ENCODE assay signal across 1 cellular context in the genomic region with DNA sequence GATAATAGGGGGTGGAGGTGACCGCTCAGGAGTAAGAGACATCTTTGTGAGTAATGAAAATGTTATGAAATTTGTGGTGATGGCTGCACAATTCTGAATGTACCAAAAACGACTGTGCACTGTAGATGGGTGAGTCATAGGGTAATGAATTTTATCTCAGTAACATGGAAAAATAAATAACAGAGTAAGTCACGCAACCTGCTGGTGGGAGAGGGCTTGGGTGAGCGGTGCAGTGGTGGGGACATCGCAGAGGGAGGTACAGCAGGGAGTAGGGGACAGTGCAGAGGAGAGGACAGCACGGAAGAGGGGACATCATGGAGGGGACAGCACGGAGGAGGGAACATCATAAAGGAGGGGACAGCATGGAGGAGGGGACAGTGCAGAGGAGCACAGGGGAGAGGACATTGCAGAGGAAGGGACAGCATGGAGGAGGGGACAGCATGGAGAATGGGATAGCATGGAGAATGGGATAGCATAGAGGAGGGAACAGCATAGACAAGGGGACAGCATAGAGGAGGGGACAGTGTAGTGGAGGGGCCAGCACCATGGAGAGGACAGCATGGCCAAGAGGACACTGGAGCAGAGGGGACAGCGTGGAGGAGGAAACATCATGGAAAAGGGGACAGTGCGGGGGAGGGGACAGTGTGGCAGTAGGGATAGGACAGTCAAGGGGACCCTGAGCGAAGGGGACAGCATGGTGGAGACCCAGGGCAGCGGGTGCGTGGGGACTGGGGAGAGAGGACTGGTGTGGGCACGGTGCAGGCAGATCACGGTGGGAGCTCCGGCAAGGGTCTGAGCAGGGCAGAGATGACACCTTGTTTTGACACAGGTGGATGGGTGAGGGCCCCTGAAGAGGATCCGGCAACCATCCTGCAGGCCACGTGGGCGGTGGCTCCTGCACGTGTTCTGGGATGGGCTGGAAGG.
TF ChIP-seq lines count a peak whose summit lies in the region.

No MANE protein-coding gene starts in this region.

TF ChIP-seq in HEK293, 187 proteins besides CTCF, POLR2A, EP300 and RAD21 (continued from another document):
- TF ChIP-seq ZNF18 (tag by site-specific recombination; IDR thresholded peaks at IDR 0.05) = no peak
- no peak for TF ChIP-seq SETDB1 (IDR thresholded peaks at IDR 0.05; ENCODE audit: insufficient read length, low read length)
- TF ChIP-seq ZNF623 (tag by site-specific recombination; IDR thresholded peaks at IDR 0.05) = no peak
- no peak for TF ChIP-seq ZNF529 (tag by site-specific recombination; IDR thresholded peaks at IDR 0.05; ENCODE audit: insufficient replicate concordance)
- no peak for TF ChIP-seq ZNF335 (tag by site-specific recombination; conservative IDR thresholded peaks at IDR 0.05)
- no peak for TF ChIP-seq ZNF221 (tag by site-specific recombination; IDR thresholded peaks at IDR 0.05; ENCODE audit: borderline replicate concordance)
- TF ChIP-seq IKZF3 (tag by site-specific recombination; IDR thresholded peaks at IDR 0.05) = peak; percentile 78
- TF ChIP-seq ZNF664 (tag by site-specific recombination; IDR thresholded peaks at IDR 0.05) = no peak
- peak; percentile 87 for TF ChIP-seq ZIC2 (tag by site-specific recombination; IDR thresholded peaks at IDR 0.05)
- TF ChIP-seq HIC1 (tag by site-specific recombination; IDR thresholded peaks at IDR 0.05) = peak; percentile 64; the same call in 1 of the 2 replicates
- TF ChIP-seq TRIM28 (IDR thresholded peaks at IDR 0.05; ENCODE audit: borderline replicate concordance, low read length) = peak; percentile 67
- TF ChIP-seq GLIS2 (tag by site-specific recombination; IDR thresholded peaks at IDR 0.05) = peak; percentile 89
- TF ChIP-seq EGR2 (tag by site-specific recombination; IDR thresholded peaks at IDR 0.05; ENCODE audit: low read depth) = no peak
- TF ChIP-seq ZNF37A (tag by site-specific recombination; IDR thresholded peaks at IDR 0.05) = no peak
- TF ChIP-seq HOXC10 (CRISPR knock-in tag; IDR thresholded peaks at IDR 0.05) = no peak
- TF ChIP-seq ZNF248 (tag by site-specific recombination; IDR thresholded peaks at IDR 0.05) = peak; percentile 14; the same call in 1 of the 2 replicates
- TF ChIP-seq ZNF624 (tag by site-specific recombination; IDR thresholded peaks at IDR 0.05) = no peak; the same call in 1 of the 2 replicates
- TF ChIP-seq ZNF174 (tag by site-specific recombination; IDR thresholded peaks at IDR 0.05) = no peak
- no peak for TF ChIP-seq ZNF621 (tag by site-specific recombination; IDR thresholded peaks at IDR 0.05)
- TF ChIP-seq ZNF394 (tag by site-specific recombination; IDR thresholded peaks at IDR 0.05; ENCODE audit: borderline replicate concordance) = no peak
- peak; percentile 51; the same call in 1 of the 2 replicates for TF ChIP-seq ZBTB20 (tag by site-specific recombination; IDR thresholded peaks at IDR 0.05)
- peak; percentile 72 for TF ChIP-seq ZNF600 (tag by site-specific recombination; IDR thresholded peaks at IDR 0.05)
- TF ChIP-seq TSHZ1 (tag by site-specific recombination; IDR thresholded peaks at IDR 0.05; ENCODE audit: borderline replicate concordance) = peak; percentile 62
- TF ChIP-seq, protein P1, sequence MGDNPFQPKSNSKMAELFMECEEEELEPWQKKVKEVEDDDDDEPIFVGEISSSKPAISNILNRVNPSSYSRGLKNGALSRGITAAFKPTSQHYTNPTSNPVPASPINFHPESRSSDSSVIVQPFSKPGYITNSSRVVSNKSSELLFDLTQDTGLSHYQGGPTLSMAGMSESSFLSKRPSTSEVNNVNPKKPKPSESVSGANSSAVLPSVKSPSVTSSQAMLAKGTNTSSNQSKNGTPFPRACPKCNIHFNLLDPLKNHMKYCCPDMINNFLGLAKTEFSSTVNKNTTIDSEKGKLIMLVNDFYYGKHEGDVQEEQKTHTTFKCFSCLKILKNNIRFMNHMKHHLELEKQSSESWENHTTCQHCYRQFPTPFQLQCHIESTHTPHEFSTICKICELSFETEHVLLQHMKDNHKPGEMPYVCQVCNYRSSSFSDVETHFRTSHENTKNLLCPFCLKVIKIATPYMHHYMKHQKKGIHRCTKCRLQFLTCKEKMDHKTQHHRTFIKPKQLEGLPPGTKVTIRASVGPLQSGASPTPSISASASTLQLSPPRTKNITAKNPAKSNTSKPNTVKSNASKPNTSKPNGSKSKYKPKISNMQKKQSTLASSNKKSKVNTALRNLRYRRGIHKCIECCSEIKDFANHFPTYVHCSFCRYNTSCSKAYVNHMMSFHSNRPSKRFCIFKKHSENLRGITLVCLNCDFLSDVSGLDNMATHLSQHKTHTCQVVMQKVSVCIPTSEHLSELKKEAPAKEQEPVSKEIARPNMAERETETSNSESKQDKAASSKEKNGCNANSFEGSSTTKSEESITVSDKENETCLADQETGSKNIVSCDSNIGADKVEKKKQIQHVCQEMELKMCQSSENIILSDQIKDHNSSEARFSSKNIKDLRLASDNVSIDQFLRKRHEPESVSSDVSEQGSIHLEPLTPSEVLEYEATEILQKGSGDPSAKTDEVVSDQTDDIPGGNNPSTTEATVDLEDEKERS (tag by site-specific recombination; IDR thresholded peaks at IDR 0.05) = peak; percentile 8; the same call in 1 of the 2 replicates
- 0 out of 2 replicates have a peak, but pooled peaks have one; percentile 27 for TF ChIP-seq WT1 (tag by site-specific recombination; IDR thresholded peaks at IDR 0.05)
